20 cellular contexts compared by ENCODE assay signal in genomic region chr17:40545660-40546059, GRCh38. TPM values are rescaled to one million over a fixed set of nuclear protein-coding genes. Genes with fewer than 3 reads are reported as not detected.
DNase-seq lines count a peak whose midpoint lies in the region; TF ChIP-seq lines count a peak whose summit lies in the region.
"Had no signal": no experiment of that assay in that cellular context is flagged by ENCODE, and none has a peak within 500 bp of the region (broad histone marks: within the 10 kb centered on the region; RNA-seq: fewer than 3 reads in every experiment).

No MANE protein-coding gene starts in this region.

- H3K18ac ChIP-seq in trophoblast cell (ENCODE audit: low read length) = no peak overlapping the region

- no peak overlapping the region for H3K14ac ChIP-seq in trophoblast cell (ENCODE audit: low read length)

- no peaks in the 10 kb centered on the region for H3K27me3 ChIP-seq in CD8-positive, alpha-beta memory T cell (ENCODE audit: insufficient read depth, low read length, poor library complexity, severe bottlenecking)
- H3K27me3 ChIP-seq in trophoblast cell (ENCODE audit: insufficient read depth, low read length) = no peaks in the 10 kb centered on the region
- H3K27me3 ChIP-seq: SJSA1 had no signal

- DNase-seq in activated CD4-positive, alpha-beta T cell treated with anti-CD3 and anti-CD28 coated beads for 48 hours = peak; percentile 1
- no peak for DNase-seq in activated CD4-positive, alpha-beta T cell treated with anti-CD3 and anti-CD28 coated beads, Interleukin-2, amount 10 ng/mL, durations not matched to agents 24 days and 14 days
- DNase-seq in CD8-positive, alpha-beta memory T cell = no peak
- DNase-seq in coronary artery (ENCODE audit: low spot score) (peak; percentile 68), trophoblast cell (no peak), SKM-1 treated with dmso at 0.1 percent for 144 hours (lab: John Stamatoyannopoulos, UW; ENCODE audit: unreplicated experiment) (no peak), NCI-H1694 (lab: John Stamatoyannopoulos, UW) (no peak)
- no peak for DNase-seq in NK-92 treated with Interleukin-12 subunit alpha and Interleukin-12 subunit beta, amount 100 ng/mL, for 24 hours (lab: John Stamatoyannopoulos, UW)
- DNase-seq: amniotic stem cell; Calu3; GDM1; NCI-H1417 treated with DMSO at 0.1 percent for 48 hours; NCI-H2227 treated with DMSO at 0.1 percent for 48 hours; stimulated activated CD4-positive, alpha-beta T cell treated with anti-CD3 and anti-CD28 coated beads, Interleukin-12 subunit alpha, Interleukin-12 subunit beta, amount 100 ng/mL, for 4 hours had no signal

- H3K4me3 Mint-ChIP-seq in activated CD4-positive, alpha-beta T cell treated with anti-CD3 and anti-CD28 coated beads, Interleukin-2, amount 10 ng/mL, durations not matched to agents 24 days and 14 days = no peak overlapping the region
- H3K4me3 Mint-ChIP-seq in CD8-positive, alpha-beta memory T cell = no peak overlapping the region

- H3K79me2 ChIP-seq in trophoblast cell (ENCODE audit: control insufficient read depth, insufficient read depth, low read length, poor library complexity) = peaks cover 3% of the 10 kb centered on the region

- H2AK5ac ChIP-seq in trophoblast cell (ENCODE audit: low read length) = peak overlapping the region; percentile 13

- no peak overlapping the region for H3K9ac ChIP-seq in trophoblast cell (ENCODE audit: low read length)
- H3K9ac ChIP-seq: KMS-11 had no signal

- H3K4me2 ChIP-seq in trophoblast cell (ENCODE audit: low read length) = no peak overlapping the region
- H3K4me2 ChIP-seq: KMS-11 had no signal

- no peak overlapping the region for H3K27ac Mint-ChIP-seq in activated CD4-positive, alpha-beta T cell treated with anti-CD3 and anti-CD28 coated beads, Interleukin-2, amount 10 ng/mL, durations not matched to agents 24 days and 14 days
- H3K27ac Mint-ChIP-seq in CD8-positive, alpha-beta memory T cell = peak overlapping the region in 6 of 8 donors; percentile 2 to 81 (median 46)
- H3K27ac Mint-ChIP-seq: progenitor cell of endocrine pancreas had no signal

- no peak for TF ChIP-seq CTCF in coronary artery (IDR thresholded peaks at IDR 0.05)

- no peak overlapping the region for H4K8ac ChIP-seq in trophoblast cell (ENCODE audit: low read depth, low read length)

- intact Hi-C loops in activated CD4-positive, alpha-beta T cell treated with anti-CD3 and anti-CD28 coated beads, Interleukin-2, amount 10 ng/mL, durations not matched to agents 24 days and 14 days (cut with micrococcal nuclease) = no loop called here

- no peaks in the 10 kb centered on the region for H3K36me3 ChIP-seq in CD8-positive, alpha-beta memory T cell (ENCODE audit: insufficient read depth, low read length)
- no peaks in the 10 kb centered on the region for H3K36me3 ChIP-seq in trophoblast cell (ENCODE audit: control insufficient read depth in 1 of 2, insufficient read depth in 2 of 2, low read length in 2 of 2)
- H3K36me3 ChIP-seq: HAP-1, SJSA1 had no signal

- H2BK5ac ChIP-seq in trophoblast cell (ENCODE audit: low read depth, low read length, poor library complexity) = no peak overlapping the region

- no peaks in the 10 kb centered on the region for H3K9me3 ChIP-seq in CD8-positive, alpha-beta memory T cell (ENCODE audit: low read length)
- peaks cover 3% of the 10 kb centered on the region for H3K9me3 ChIP-seq in trophoblast cell (ENCODE audit: insufficient read depth, low read depth, low read length)
- H3K9me3 ChIP-seq: HAP-1, SJSA1 had no signal

- H3K4me1 ChIP-seq in CD8-positive, alpha-beta memory T cell (ENCODE audit: insufficient read depth, low read length) = peaks cover 92% of the 10 kb centered on the region
- peaks cover 42 to 51% of the 10 kb centered on the region in 2 experiments for H3K4me1 ChIP-seq in trophoblast cell (ENCODE audit: control insufficient read depth in 1 of 2, insufficient read depth in 2 of 2, low read length in 2 of 2)
- H3K4me1 ChIP-seq: HAP-1 had no signal

- H3K36me3 Mint-ChIP-seq in activated CD4-positive, alpha-beta T cell treated with anti-CD3 and anti-CD28 coated beads, Interleukin-2, amount 10 ng/mL, durations not matched to agents 24 days and 14 days (ENCODE audit: low read depth) = peaks cover 16% of the 10 kb centered on the region
- H3K36me3 Mint-ChIP-seq in CD8-positive, alpha-beta memory T cell = no peaks in the 10 kb centered on the region

- H3K4me3 ChIP-seq in CD8-positive, alpha-beta memory T cell (ENCODE audit: low read length) = no peak overlapping the region
- no peak overlapping the region for H3K4me3 ChIP-seq in coronary artery
- no peak overlapping the region for H3K4me3 ChIP-seq in trophoblast cell (ENCODE audit: low read depth, low read length)
- H3K4me3 ChIP-seq: HAP-1, SJSA1 had no signal

- H2BK12ac ChIP-seq in trophoblast cell (ENCODE audit: low read length) = peak overlapping the region; percentile 44

- H3K27me3 Mint-ChIP-seq in activated CD4-positive, alpha-beta T cell treated with anti-CD3 and anti-CD28 coated beads, Interleukin-2, amount 10 ng/mL, durations not matched to agents 24 days and 14 days = no peaks in the 10 kb centered on the region
- peaks cover 0 to 10% of the 10 kb centered on the region in 2 donors for H3K27me3 Mint-ChIP-seq in CD8-positive, alpha-beta memory T cell

- no peak overlapping the region for H2AFZ ChIP-seq in trophoblast cell (ENCODE audit: insufficient read depth, low read length, poor library complexity)

- H3K27ac ChIP-seq in CD8-positive, alpha-beta memory T cell (ENCODE audit: low read depth, low read length) = no peak overlapping the region
- H3K27ac ChIP-seq in coronary artery (no peak overlapping the region), trophoblast cell (ENCODE audit: low read depth, low read length) (no peak overlapping the region)
- H3K27ac ChIP-seq: KMS-11, SJSA1 had no signal

- H3K9me3 Mint-ChIP-seq in activated CD4-positive, alpha-beta T cell treated with anti-CD3 and anti-CD28 coated beads, Interleukin-2, amount 10 ng/mL, durations not matched to agents 24 days and 14 days = no peaks in the 10 kb centered on the region
- no peaks in the 10 kb centered on the region for H3K9me3 Mint-ChIP-seq in CD8-positive, alpha-beta memory T cell

- peaks cover 42% of the 10 kb centered on the region for H3K79me1 ChIP-seq in trophoblast cell (ENCODE audit: low read length)

- WGBS in trophoblast cell (ENCODE audit: extremely low coverage, insufficient coverage, insufficient read length) = no CpG with 5 or more reads among the region's 11 CpGs

- no peak overlapping the region for H3K23ac ChIP-seq in trophoblast cell (ENCODE audit: low read length)

- H3K4me1 Mint-ChIP-seq in activated CD4-positive, alpha-beta T cell treated with anti-CD3 and anti-CD28 coated beads, Interleukin-2, amount 10 ng/mL, durations not matched to agents 24 days and 14 days = peaks cover 78% of the 10 kb centered on the region
- H3K4me1 Mint-ChIP-seq in CD8-positive, alpha-beta memory T cell = peaks cover 82 to 93% (median 89%) of the 10 kb centered on the region in 3 donors

- peak overlapping the region; percentile 38 for H4K91ac ChIP-seq in trophoblast cell (ENCODE audit: low read depth, low read length)

- POLR2A ChIA-PET in CD8-positive, alpha-beta memory T cell (lab: Charles Lee) = interaction anchor here (1.1 kb wide), 1 partner anchor 65 kb away, joined by 3 read pairs; no protein-coding TSS in a partner anchor

- CTCF ChIA-PET in CD8-positive, alpha-beta memory T cell (lab: Charles Lee) = interaction anchor here (4.3 to 20.1 kb wide), 2 partner anchors 11 to 13 kb away, joined by 23 to 475 read pairs; partner anchors contain the start of gene CCR7

- H2BK120ac ChIP-seq in trophoblast cell (ENCODE audit: insufficient read depth, low read length, poor library complexity) = no peak overlapping the region

- H3K4ac ChIP-seq in trophoblast cell (ENCODE audit: low read depth, low read length) = no peak overlapping the region

- H4K12ac ChIP-seq in trophoblast cell (ENCODE audit: low read depth, low read length) = no peak overlapping the region

RNA-seq across cellular contexts. Expression of gene CCR7, which starts 19.6 kb away (rescaled TPM):
- total RNA-seq in activated CD4-positive, alpha-beta T cell treated with anti-CD3 and anti-CD28 coated beads, Interleukin-2, amount 10 ng/mL, durations not matched to agents 24 days and 14 days = 217 and 220 TPM in 2 replicates
- 100 to 1,000 TPM; 152 to 154 TPM for total RNA-seq in CD8-positive, alpha-beta memory T cell
- polyA plus RNA-seq in CD8-positive, alpha-beta memory T cell = 286 TPM
- 217 and 236 TPM in 2 replicates for polyA plus RNA-seq in trophoblast cell (2013)
- total RNA-seq: Calu3, epithelial cell of proximal tubule, progenitor cell of endocrine pancreas, SJSA1 had no signal

RNA-seq across cellular contexts. Expression of gene TNS4, which starts 44.2 kb away (rescaled TPM):
- 13.1 and 16.8 TPM in 2 replicates for total RNA-seq in activated CD4-positive, alpha-beta T cell treated with anti-CD3 and anti-CD28 coated beads, Interleukin-2, amount 10 ng/mL, durations not matched to agents 24 days and 14 days
- total RNA-seq in CD8-positive, alpha-beta memory T cell = 1 to 10 TPM; 3.1 TPM
- 0.41 TPM for polyA plus RNA-seq in CD8-positive, alpha-beta memory T cell
- 0.79 and 1.1 TPM in 2 replicates for polyA plus RNA-seq in trophoblast cell (2013)
- total RNA-seq: epithelial cell of proximal tubule, progenitor cell of endocrine pancreas, SJSA1, temporal lobe had no signal

Comparison
In these comparisons a context has a peak if more than half of its experiments do, and no peak if none do; other contexts are left out.
1. DNase-seq: peak in activated CD4-positive, alpha-beta T cell treated with anti-CD3 and anti-CD28 coated beads for 48 hours (single experiment) and coronary artery (single experiment); none in activated CD4-positive, alpha-beta T cell treated with anti-CD3 and anti-CD28 coated beads, Interleukin-2, amount 10 ng/mL, durations not matched to agents 24 days and 14 days (single experiment), CD8-positive, alpha-beta memory T cell (0 of 5), trophoblast cell (0 of 2), SKM-1 treated with dmso at 0.1 percent for 144 hours (single experiment), NCI-H1694 (single experiment) and NK-92 treated with Interleukin-12 subunit alpha and Interleukin-12 subunit beta, amount 100 ng/mL, for 24 hours (single experiment).